ENCODE assay signal across 9 cellular contexts in genomic region chr17:64504769-64505319, GRCh38. TPM values are rescaled to one million over a fixed set of nuclear protein-coding genes. Genes with fewer than 3 reads are reported as not detected.
DNase-seq lines count a peak whose midpoint lies in the region; ATAC-seq, FAIRE-seq and TF ChIP-seq lines count a peak whose summit lies in the region.
"Had no signal": no experiment of that assay in that cellular context is flagged by ENCODE, and none has a peak within 500 bp of the region (broad histone marks: within the 10 kb centered on the region; RNA-seq: fewer than 3 reads in every experiment).

No MANE protein-coding gene starts in this region.

- no peak for FAIRE-seq in GM12892 (lab: Jason Lieb, UNC)
- FAIRE-seq: G401.6 had no signal

- WGBS in right cardiac atrium = under 1% methylated on average over 13 of the region's 13 CpGs

- H3K4me3 ChIP-seq in WERI-Rb-1 (ENCODE audit: low read depth, low read length) = peak overlapping the region; percentile 93
- H3K4me3 ChIP-seq in right cardiac atrium (ENCODE audit: low read length) = peak overlapping the region; percentile 95
- peak overlapping the region; percentile 64 to 99 (median 85) for H3K4me3 ChIP-seq in skin epidermis

- intact Hi-C loops in right cardiac atrium (cut with DNase I) = loop anchor here in 1 of 4 donors (5.0 kb wide), 1 partner anchor 142 kb away; no protein-coding TSS in a partner anchor

- ATAC-seq in right cardiac atrium = no peak

- no peak for TF ChIP-seq CTCF in WERI-Rb-1 (IDR thresholded peaks at IDR 0.05; ENCODE audit: low read depth, low read length)

- H3K36me3 ChIP-seq in WERI-Rb-1 = peaks cover 77% of the 10 kb centered on the region

- H3K9me3 ChIP-seq in WERI-Rb-1 (ENCODE audit: severe bottlenecking) (no peaks in the 10 kb centered on the region), right cardiac atrium (ENCODE audit: control insufficient read depth, low read length) (no peaks in the 10 kb centered on the region)

- H3K27me3 ChIP-seq in WERI-Rb-1 (ENCODE audit: insufficient read depth, low read depth, severe bottlenecking) (no peaks in the 10 kb centered on the region), right cardiac atrium (ENCODE audit: control insufficient read depth, insufficient read depth) (no peaks in the 10 kb centered on the region)

- peaks cover 2% of the 10 kb centered on the region for H3K4me1 ChIP-seq in right cardiac atrium (ENCODE audit: control insufficient read depth, insufficient read depth, low read length)

- H3K27ac ChIP-seq in WERI-Rb-1 (peak overlapping the region; percentile 99), right cardiac atrium (ENCODE audit: low read length) (peak overlapping the region; percentile 95), skin epidermis (peak overlapping the region in 20 of 21 experiments; percentile 95 to 100 (median 99))

- TF ChIP-seq POLR2A in GM12892 (IDR thresholded peaks at IDR 0.05; ENCODE audit: low read depth, low read length) = no peak

- peak; percentile 43 for DNase-seq in NCI-H748 (lab: John Stamatoyannopoulos, UW; ENCODE audit: unreplicated experiment)
- DNase-seq in NCI-H748 treated with DMSO at 0.1 percent for 48 hours (lab: John Stamatoyannopoulos, UW) = no peak
- DNase-seq in WERI-Rb-1 = no peak
- DNase-seq in right cardiac atrium = no peak
- DNase-seq in GM12892 (ENCODE audit: insufficient read length) = no peak
- no peak for DNase-seq in GDM1 (lab: John Stamatoyannopoulos, UW)
- DNase-seq in NCI-H2107 (lab: John Stamatoyannopoulos, UW) = no peak

RNA-seq across cellular contexts. Expression of gene DDX5, which starts 1.2 kb away (rescaled TPM):
- total RNA-seq in right cardiac atrium = 100 to 1,000 TPM; 366 to 573 (median 420) TPM
- 312 TPM for polyA plus RNA-seq in right cardiac atrium
- polyA plus RNA-seq in GM12892 (2012; ENCODE audit: missing spikeins) = 423 TPM

RNA-seq across cellular contexts. Expression of gene CEP95, which starts 1.9 kb away (rescaled TPM):
- 10 to 100 TPM; 16.3 to 23.3 (median 19.4) TPM for total RNA-seq in right cardiac atrium
- 15.6 TPM for polyA plus RNA-seq in right cardiac atrium
- polyA plus RNA-seq in GM12892 (2012; ENCODE audit: missing spikeins) = 45.2 TPM

RNA-seq across cellular contexts. Expression of gene POLG2, which starts 8.0 kb away (rescaled TPM):
- total RNA-seq in right cardiac atrium = 1 to 10 TPM; 7.2 to 9.0 (median 8.2) TPM
- 5.4 TPM for polyA plus RNA-seq in right cardiac atrium
- 24.1 TPM for polyA plus RNA-seq in GM12892 (2012; ENCODE audit: missing spikeins)

RNA-seq across cellular contexts. Expression of gene MILR1, which starts 55.9 kb away (rescaled TPM):
- total RNA-seq in right cardiac atrium = 1 to 10 TPM; 1.9 to 6.6 (median 5.3) TPM
- 2.5 TPM for polyA plus RNA-seq in right cardiac atrium
- polyA plus RNA-seq in GM12892 (2012; ENCODE audit: missing spikeins) = 0.76 TPM
